19 cellular contexts compared by ENCODE assay signal in genomic region chr18:79588131-79588635, GRCh38.
DNase-seq lines count a peak whose midpoint lies in the region; ATAC-seq, FAIRE-seq and TF ChIP-seq lines count a peak whose summit lies in the region.
"Had no signal": no experiment of that assay in that cellular context is flagged by ENCODE, and none has a peak within 500 bp of the region (broad histone marks: within the 10 kb centered on the region; RNA-seq: fewer than 3 reads in every experiment).

No MANE protein-coding gene starts in this region.

- H3K4me3 Mint-ChIP-seq in MCF 10A (ENCODE audit: unreplicated experiment) = no peak overlapping the region
- H3K4me3 Mint-ChIP-seq: activated naive CD8-positive, alpha-beta T cell treated with anti-CD3 and anti-CD28 coated beads for 36 hours; CD4-positive, alpha-beta memory T cell had no signal

- H3K27me3 ChIP-seq in breast epithelium (no peaks in the 10 kb centered on the region), psoas muscle (ENCODE audit: insufficient read depth in 3 of 3, low read length in 2 of 3) (peaks cover 0 to 10% (median 1%) of the 10 kb centered on the region in 3 donors), uterus (no peaks in the 10 kb centered on the region)

- peaks cover 6% of the 10 kb centered on the region for H3K36me3 Mint-ChIP-seq in MCF 10A (ENCODE audit: insufficient read depth, unreplicated experiment)
- H3K36me3 Mint-ChIP-seq: activated naive CD8-positive, alpha-beta T cell treated with anti-CD3 and anti-CD28 coated beads for 36 hours; CD4-positive, alpha-beta memory T cell had no signal

- peaks cover 27% of the 10 kb centered on the region for H3K9me3 Mint-ChIP-seq in MCF 10A (ENCODE audit: unreplicated experiment)

- POLR2A ChIA-PET in MCF 10A (lab: Yijun Ruan, JAX) = no interaction called here

- TF ChIP-seq POLR2A in breast epithelium (IDR thresholded peaks at IDR 0.05) = no peak
- no peak for TF ChIP-seq POLR2A in uterus (IDR thresholded peaks at IDR 0.05)

- H3K4me3 ChIP-seq in breast epithelium (peak overlapping the region in 1 of 3 donors; percentile 49), kidney (ENCODE audit: low read length in 2 of 2) (no peak overlapping the region), psoas muscle (no peak overlapping the region), uterus (no peak overlapping the region)

- ATAC-seq in psoas muscle (no peak), HG02763 (IDR thresholded peaks at IDR 0.05; ENCODE audit: unreplicated experiment) (no peak)

- CTCF ChIA-PET in MCF 10A (lab: Yijun Ruan, JAX) = no interaction called here

- BruUV-seq in MCF 10A (replicated peaks; lab: Mats Ljungman, UMichigan) = no TSS peak

- TF ChIP-seq CTCF in breast epithelium (IDR thresholded peaks at IDR 0.05) = no peak
- no peak for TF ChIP-seq CTCF in MCF 10A (IDR thresholded peaks at IDR 0.05; ENCODE audit: unreplicated experiment)
- no peak for TF ChIP-seq CTCF in kidney (IDR thresholded peaks at IDR 0.05; ENCODE audit: borderline replicate concordance, extremely low read depth, insufficient read depth)
- TF ChIP-seq CTCF in psoas muscle (IDR thresholded peaks at IDR 0.05) = no peak
- no peak for TF ChIP-seq CTCF in uterus (IDR thresholded peaks at IDR 0.05)

- peaks cover 0 to 3% of the 10 kb centered on the region in 2 donors for H3K4me1 ChIP-seq in breast epithelium
- no peaks in the 10 kb centered on the region for H3K4me1 ChIP-seq in kidney (ENCODE audit: control insufficient read depth in 1 of 2, insufficient read depth in 1 of 2, low read depth in 1 of 2, low read length in 2 of 2)
- no peaks in the 10 kb centered on the region for H3K4me1 ChIP-seq in psoas muscle
- H3K4me1 ChIP-seq in uterus = peaks cover 0 to 13% of the 10 kb centered on the region in 2 donors

- no peak for FAIRE-seq in kidney (lab: Jason Lieb, UNC)
- FAIRE-seq: A204.1, GM18507, urothelium cell line had no signal

- H3K27me3 Mint-ChIP-seq in MCF 10A (ENCODE audit: insufficient read depth, unreplicated experiment) = no peaks in the 10 kb centered on the region

- DNase-seq in breast epithelium (ENCODE audit: low spot score in 2 of 2) = peak in 1 of 2 donors; percentile 37
- DNase-seq in MCF 10A (ENCODE audit: unreplicated experiment) = no peak
- peak; percentile 71 for DNase-seq in kidney
- DNase-seq in psoas muscle = peak in 1 of 2 donors; percentile 58
- peak; percentile 17 to 32 for DNase-seq in uterus
- no peak for DNase-seq in OCI-M1 (lab: John Stamatoyannopoulos, UW)
- no peak for DNase-seq in NCI-H1930 (lab: John Stamatoyannopoulos, UW)
- DNase-seq: activated CD4-positive, alpha-beta T cell treated with anti-CD3 and anti-CD28 coated beads, Interleukin-2, amount 50 U/mL, for 1 hour; activated naive CD8-positive, alpha-beta T cell treated with anti-CD3 and anti-CD28 coated beads for 36 hours; activated T-cell treated with anti-CD3 and anti-CD28 coated beads for 4 hours; CD4-positive, alpha-beta memory T cell; DMS79; NCI-H187 treated with DMSO at 0.1 percent for 48 hours; NCI-H524; stimulated activated CD4-positive, alpha-beta T cell treated with anti-CD3 and anti-CD28 coated beads, Interleukin-4, amount 100 ng/mL, for 4 hours had no signal

- H3K36me3 ChIP-seq in breast epithelium (no peaks in the 10 kb centered on the region), kidney (ENCODE audit: control insufficient read depth in 1 of 2, insufficient read depth in 2 of 2, low read length in 2 of 2) (no peaks in the 10 kb centered on the region), psoas muscle (ENCODE audit: insufficient read depth in 1 of 2, low read depth in 1 of 2) (no peaks in the 10 kb centered on the region), uterus (no peaks in the 10 kb centered on the region)

- 79 to 87% (median 83%) methylated on average over 12 to 17 of the region's 17 CpGs for WGBS in psoas muscle, 3 donors

- no peaks in the 10 kb centered on the region for H3K4me1 Mint-ChIP-seq in MCF 10A (ENCODE audit: insufficient read depth, unreplicated experiment)
- H3K4me1 Mint-ChIP-seq: activated naive CD8-positive, alpha-beta T cell treated with anti-CD3 and anti-CD28 coated beads for 36 hours had no signal

- intact Hi-C loops in breast epithelium (cut with DNase I; ENCODE audit: low total_unique reads) (no loop called here), MCF 10A (cut with micrococcal nuclease) (no loop called here), kidney (cut with DNase I) (no loop called here), psoas muscle (cut with DNase I) (no loop called here), uterus (cut with DNase I; ENCODE audit: low total_unique reads) (no loop called here)

- H3K9ac ChIP-seq in kidney (ENCODE audit: low read length in 2 of 2) = no peak overlapping the region

- H3K9me3 ChIP-seq in breast epithelium (peaks cover 0 to 6% of the 10 kb centered on the region in 2 donors), kidney (ENCODE audit: control insufficient read depth in 1 of 2, low read length in 2 of 2) (peaks cover 0 to 2% of the 10 kb centered on the region in 2 donors), psoas muscle (no peaks in the 10 kb centered on the region), uterus (no peaks in the 10 kb centered on the region)

- H3K27ac Mint-ChIP-seq in MCF 10A (ENCODE audit: low read depth, unreplicated experiment) = no peak overlapping the region
- H3K27ac Mint-ChIP-seq: activated naive CD8-positive, alpha-beta T cell treated with anti-CD3 and anti-CD28 coated beads for 36 hours; CD4-positive, alpha-beta memory T cell had no signal

- H3K27ac ChIP-seq in breast epithelium (peak overlapping the region; percentile 88 to 89), kidney (ENCODE audit: low read depth in 2 of 2, low read length in 2 of 2) (peak overlapping the region; percentile 53 to 63), psoas muscle (peak overlapping the region; percentile 23), uterus (peak overlapping the region; percentile 63 to 79)

Comparison
In these comparisons a context has a peak if more than half of its experiments do, and no peak if none do; other contexts are left out.
1. DNase-seq: peak in kidney (single experiment) and uterus (2 of 2); none in MCF 10A (single experiment), OCI-M1 (single experiment) and NCI-H1930 (0 of 2).
2. H3K27ac ChIP-seq: peak in every context shown above with its lines; median percentile 88 in breast epithelium; 71 in uterus; 58 in kidney; 23 in psoas muscle.